13 cellular contexts compared by ENCODE assay signal in genomic region chr2:179273461-179273962, GRCh38. TPM values are rescaled to one million over a fixed set of nuclear protein-coding genes. Genes with fewer than 3 reads are reported as not detected.
DNase-seq lines count a peak whose midpoint lies in the region; ATAC-seq and TF ChIP-seq lines count a peak whose summit lies in the region.
"Had no signal": no experiment of that assay in that cellular context is flagged by ENCODE, and none has a peak within 500 bp of the region (broad histone marks: within the 10 kb centered on the region; RNA-seq: fewer than 3 reads in every experiment).

No MANE protein-coding gene starts in this region.

- intact Hi-C loops in gastrocnemius medialis (cut with DNase I; ENCODE audit: low total_unique reads) = loop anchor here (5.0 kb wide), 1 partner anchor 69 kb away; no protein-coding TSS in a partner anchor

- H3K9me3 ChIP-seq in gastrocnemius medialis = no peaks in the 10 kb centered on the region

- no peaks in the 10 kb centered on the region for H3K36me3 ChIP-seq in gastrocnemius medialis

- TF ChIP-seq CTCF in gastrocnemius medialis (IDR thresholded peaks at IDR 0.05 in 4 of 5, conservative IDR thresholded peaks at IDR 0.05 in 1 of 5) = no peak

- ATAC-seq in gastrocnemius medialis = no peak
- ATAC-seq in stimulated activated naive CD8-positive, alpha-beta T cell treated with anti-CD3 and anti-CD28 coated beads, Interleukin-15, Interleukin-2, amounts not matched to agents 100 U/mL and 50 U/mL, for 24 hours = no peak
- ATAC-seq: activated T-helper 17 cell treated with anti-CD3 and anti-CD28 coated beads, Interleukin-2, amount 50 U/mL, for 72 hours had no signal

- H3K27me3 ChIP-seq in gastrocnemius medialis = no peaks in the 10 kb centered on the region

- H3K4me1 ChIP-seq in gastrocnemius medialis = peaks cover 5 to 13% of the 10 kb centered on the region in 2 donors

- peak; percentile 55 for DNase-seq in DMS153 treated with DMSO at 0.1 percent for 48 hours (lab: John Stamatoyannopoulos, UW; ENCODE audit: unreplicated experiment)
- DNase-seq in NCI-H69 (lab: John Stamatoyannopoulos, UW) = peak; percentile 84
- peak; percentile 82 for DNase-seq in globus pallidus (ENCODE audit: low spot score)
- DNase-seq in gastrocnemius medialis = no peak
- no peak for DNase-seq in stimulated activated naive CD8-positive, alpha-beta T cell treated with anti-CD3 and anti-CD28 coated beads, Interleukin-15, Interleukin-2, amounts not matched to agents 100 U/mL and 50 U/mL, for 24 hours
- no peak for DNase-seq in NCI-H1105 (lab: John Stamatoyannopoulos, UW)
- no peak for DNase-seq in T1000 (lab: John Stamatoyannopoulos, UW)
- DNase-seq in HPDE6-E6E7 (ENCODE audit: extremely low spot score) = no peak
- DNase-seq: activated CD4-positive, CD25-positive, alpha-beta regulatory T cell; CD4-positive, CD25-positive, alpha-beta regulatory T cell; NCI-H2171; retina had no signal

- H3K4me3 ChIP-seq in gastrocnemius medialis = no peak overlapping the region

- TF ChIP-seq POLR2A in gastrocnemius medialis (IDR thresholded peaks at IDR 0.05) = no peak

- in situ Hi-C loops in gastrocnemius medialis (cut with MboI; ENCODE audit: low sequenced_read_pairs in 4 of 4) = no loop called here

- peak overlapping the region in 3 of 4 donors; percentile 5 to 53 (median 11) for H3K27ac ChIP-seq in gastrocnemius medialis

RNA-seq across cellular contexts. Expression of gene SESTD1, which starts 8.9 kb away (rescaled TPM):
- 10 to 100 TPM in 1 of 4 donors, 1 to 10 TPM in 3; 4.1 to 11.0 (median 8.6) TPM for total RNA-seq in gastrocnemius medialis

Comparison
In these comparisons a context has a peak if more than half of its experiments do, and no peak if none do; other contexts are left out.
1. DNase-seq: peak in DMS153 treated with DMSO at 0.1 percent for 48 hours (single experiment), NCI-H69 (single experiment) and globus pallidus (single experiment); none in gastrocnemius medialis (0 of 2), stimulated activated naive CD8-positive, alpha-beta T cell treated with anti-CD3 and anti-CD28 coated beads, Interleukin-15, Interleukin-2, amounts not matched to agents 100 U/mL and 50 U/mL, for 24 hours (single experiment), NCI-H1105 (single experiment), T1000 (single experiment) and HPDE6-E6E7 (single experiment).